Comparison of ENCODE assay signal across 19 cellular contexts in the genomic region with DNA sequence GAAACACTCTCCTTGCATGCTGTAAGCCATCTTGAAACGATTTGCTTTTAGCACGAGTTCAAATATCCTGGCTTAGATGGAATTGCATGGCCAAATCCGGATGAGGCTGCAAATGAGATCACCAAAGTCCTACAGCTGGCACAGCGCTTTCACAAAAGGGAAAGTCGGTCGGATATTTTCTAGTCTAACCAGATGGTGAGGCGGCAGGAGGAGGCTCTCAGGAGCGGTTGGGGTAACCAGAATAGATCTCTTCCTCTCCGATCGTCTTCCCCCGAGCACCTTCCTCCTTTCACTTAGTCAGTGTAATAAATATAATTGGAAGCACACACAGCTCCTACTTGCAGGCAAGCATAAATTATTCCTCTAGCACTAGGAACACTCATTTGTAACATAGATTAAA.
A peak's percentile ranks its signal among the peaks of the same experiment; 100 is the strongest.
DNase-seq lines count a peak whose midpoint lies in the region; ATAC-seq and TF ChIP-seq lines count a peak whose summit lies in the region.
"Had no signal": no experiment of that assay in that cellular context is flagged by ENCODE, and none has a peak within 500 bp of the region (broad histone marks: within the 10 kb centered on the region; RNA-seq: fewer than 3 reads in every experiment).

No MANE protein-coding gene starts in this region.

- ATAC-seq in HG03565 (IDR thresholded peaks at IDR 0.05; ENCODE audit: unreplicated experiment), result no peak
- ATAC-seq: activated T-helper 17 cell treated with anti-CD3 and anti-CD28 coated beads, Interleukin-2, amount 50 U/mL, for 72 hours had no signal

- POLR2A ChIA-PET in HEK293T (lab: Yijun Ruan, JAX), result no interaction called here

- peak; percentile 11 for DNase-seq in Ammon's horn (ENCODE audit: low spot score)
- DNase-seq in NCI-H1694 (lab: John Stamatoyannopoulos, UW), result peak; percentile 90
- peak in 37 of 61 donors; percentile 2 to 77 (median 29) for DNase-seq in caudate nucleus (lab: John Stamatoyannopoulos, UW)
- DNase-seq in middle frontal gyrus (ENCODE audit: extremely low spot score, low spot score), result peak; percentile 73
- DNase-seq in HEK293T (ENCODE audit: extremely low spot score), result no peak
- DNase-seq in activated CD4-positive, CD25-positive, alpha-beta regulatory T cell (lab: John Stamatoyannopoulos, UW), result no peak
- DNase-seq in NCI-H2081 (lab: John Stamatoyannopoulos, UW), result no peak
- DNase-seq: COR-L47; effector CD4-positive, alpha-beta T cell; H7; NCI-H1105 treated with DMSO at 0.1 percent for 48 hours; NCI-H226; SIG-M5; stimulated activated CD4-positive, alpha-beta T cell treated with anti-CD3 and anti-CD28 coated beads, Interleukin-4, amount 100 ng/mL, for 1 hour; T-helper 2 cell had no signal

- peak overlapping the region; percentile 80 for H3K27ac ChIP-seq in caudate nucleus (ENCODE audit: low read depth, low read length)
- H3K27ac ChIP-seq: KMS-11, suprapubic skin had no signal

- CTCF ChIA-PET in HEK293T (lab: Yijun Ruan, JAX), result no interaction called here

TF ChIP-seq in HEK293T, 16 proteins besides CTCF, POLR2A, EP300 and RAD21:
- no peak for TF ChIP-seq TARDBP (IDR thresholded peaks at IDR 0.05)
- TF ChIP-seq BHLHE40 (IDR thresholded peaks at IDR 0.05; ENCODE audit: borderline replicate concordance), result no peak
- no peak for TF ChIP-seq FOXK2 (IDR thresholded peaks at IDR 0.05)
- no peak for TF ChIP-seq ELF4 (IDR thresholded peaks at IDR 0.05)
- no peak for TF ChIP-seq ZNF384 (IDR thresholded peaks at IDR 0.05)
- no peak for TF ChIP-seq FOXA1 (IDR thresholded peaks at IDR 0.05)
- TF ChIP-seq SP1 (IDR thresholded peaks at IDR 0.05), result no peak
- no peak for TF ChIP-seq ARNT (IDR thresholded peaks at IDR 0.05)
- TF ChIP-seq, protein P1, sequence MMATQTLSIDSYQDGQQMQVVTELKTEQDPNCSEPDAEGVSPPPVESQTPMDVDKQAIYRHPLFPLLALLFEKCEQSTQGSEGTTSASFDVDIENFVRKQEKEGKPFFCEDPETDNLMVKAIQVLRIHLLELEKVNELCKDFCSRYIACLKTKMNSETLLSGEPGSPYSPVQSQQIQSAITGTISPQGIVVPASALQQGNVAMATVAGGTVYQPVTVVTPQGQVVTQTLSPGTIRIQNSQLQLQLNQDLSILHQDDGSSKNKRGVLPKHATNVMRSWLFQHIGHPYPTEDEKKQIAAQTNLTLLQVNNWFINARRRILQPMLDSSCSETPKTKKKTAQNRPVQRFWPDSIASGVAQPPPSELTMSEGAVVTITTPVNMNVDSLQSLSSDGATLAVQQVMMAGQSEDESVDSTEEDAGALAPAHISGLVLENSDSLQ (IDR thresholded peaks at IDR 0.05), result no peak

Comparison
In these comparisons a context has a peak if more than half of its experiments do, and no peak if none do; other contexts are left out.
1. DNase-seq: peak in Ammon's horn (single experiment), NCI-H1694 (single experiment), caudate nucleus (37 of 61) and middle frontal gyrus (single experiment); none in HEK293T (single experiment), activated CD4-positive, CD25-positive, alpha-beta regulatory T cell (0 of 4) and NCI-H2081 (0 of 2).